20 cellular contexts compared by ENCODE assay signal in genomic region chr5:74501674-74502478, GRCh38.
"Had no signal": no experiment of that assay in that cellular context is flagged by ENCODE, and none has a peak within 500 bp of the region (broad histone marks: within the 10 kb centered on the region; RNA-seq: fewer than 3 reads in every experiment).

No MANE protein-coding gene starts in this region.

- H3K36me3 Mint-ChIP-seq: activated naive CD8-positive, alpha-beta T cell; mesothelial cell of epicardium; natural killer cell treated with Interleukin-12 subunit alpha and Interleukin-12 subunit beta and Interleukin-15 and Interleukin-18, amount 100 ng/mL, for 72 hours; WTC11 had no signal

- FAIRE-seq: TTC549 had no signal

- H3K4me3 Mint-ChIP-seq: activated CD4-positive, alpha-beta T cell treated with anti-CD3 and anti-CD28 coated beads for 36 hours; activated naive CD8-positive, alpha-beta T cell; activated T-helper 1 cell treated with anti-CD3 and anti-CD28 coated beads, Interleukin-12 subunit alpha, Interleukin-12 subunit beta, Interleukin-2, Interleukin-4 antibody, amounts not matched to agents 30 ng/mL and 10 ng/mL and 1 ng/mL, durations not matched to agents 14 hours and 24 hours and 36 hours; mesothelial cell of epicardium; natural killer cell treated with Interleukin-12 subunit alpha and Interleukin-12 subunit beta and Interleukin-15 and Interleukin-18, amount 100 ng/mL, for 72 hours; stimulated activated naive CD8-positive, alpha-beta T cell treated with anti-CD3 and anti-CD28 coated beads, Interleukin-15, Interleukin-2, amounts not matched to agents 100 ng/mL and 50 ng/mL, for 24 hours; T-helper 2 cell treated with Interferon-gamma antibody and Interleukin-4, amounts not matched to agents 5 μg/mL and 100 μg/mL, for 36 hours; WTC11 had no signal

- H3K4me3 ChIP-seq: lower lobe of right lung, psoas muscle, skin epidermis, transverse colon, vagina had no signal

- H3K9me3 Mint-ChIP-seq: activated T-helper 1 cell treated with anti-CD3 and anti-CD28 coated beads, Interleukin-12 subunit alpha, Interleukin-12 subunit beta, Interleukin-2, Interleukin-4 antibody, amounts not matched to agents 30 ng/mL and 10 ng/mL and 1 ng/mL, durations not matched to agents 14 hours and 24 hours and 36 hours; mesothelial cell of epicardium; natural killer cell treated with Interleukin-12 subunit alpha and Interleukin-12 subunit beta and Interleukin-15 and Interleukin-18, amount 100 ng/mL, for 72 hours; stimulated activated naive CD8-positive, alpha-beta T cell treated with anti-CD3 and anti-CD28 coated beads, Interleukin-15, Interleukin-2, amounts not matched to agents 100 ng/mL and 50 ng/mL, for 24 hours; T-helper 2 cell treated with Interferon-gamma antibody and Interleukin-4, amounts not matched to agents 5 μg/mL and 100 μg/mL, for 36 hours; WTC11 had no signal

- H3K9me3 ChIP-seq: lower lobe of right lung, psoas muscle, transverse colon, vagina had no signal

- ATAC-seq: activated CD4-positive, alpha-beta T cell treated with anti-CD3 and anti-CD28 coated beads for 36 hours; lower lobe of right lung; natural killer cell treated with Interleukin-12 subunit alpha and Interleukin-12 subunit beta and Interleukin-15 and Interleukin-18, amount 100 ng/mL, for 72 hours; psoas muscle; right cardiac atrium; WTC11 had no signal

- H3K27me3 ChIP-seq: transverse colon, vagina had no signal

- DNase-seq: activated CD4-positive, alpha-beta T cell treated with anti-CD3 and anti-CD28 coated beads for 36 hours; activated CD4-positive, alpha-beta T cell treated with anti-CD3 and anti-CD28 coated beads, Interleukin-2, amount 50 U/mL, for 48 hours; activated gamma-delta T cell treated with Interleukin-2 at 50 U/mL for 16 hours; activated T-cell treated with anti-CD3 and anti-CD28 coated beads for 4 hours; effector memory CD4-positive, alpha-beta T cell; foreskin fibroblast; lower lobe of right lung; psoas muscle; right cardiac atrium; transverse colon had no signal

- H3K4me1 ChIP-seq: lower lobe of right lung, psoas muscle, vagina had no signal

- H3K27ac Mint-ChIP-seq: activated CD4-positive, alpha-beta T cell treated with anti-CD3 and anti-CD28 coated beads for 36 hours; activated naive CD8-positive, alpha-beta T cell; activated T-helper 1 cell treated with anti-CD3 and anti-CD28 coated beads, Interleukin-12 subunit alpha, Interleukin-12 subunit beta, Interleukin-2, Interleukin-4 antibody, amounts not matched to agents 30 ng/mL and 10 ng/mL and 1 ng/mL, durations not matched to agents 14 hours and 24 hours and 36 hours; mesothelial cell of epicardium; natural killer cell treated with Interleukin-12 subunit alpha and Interleukin-12 subunit beta and Interleukin-15 and Interleukin-18, amount 100 ng/mL, for 72 hours; stimulated activated naive CD8-positive, alpha-beta T cell treated with anti-CD3 and anti-CD28 coated beads, Interleukin-15, Interleukin-2, amounts not matched to agents 100 ng/mL and 50 ng/mL, for 24 hours; T-helper 2 cell treated with Interferon-gamma antibody and Interleukin-4, amounts not matched to agents 5 μg/mL and 100 μg/mL, for 36 hours; WTC11 had no signal

- H3K36me3 ChIP-seq: lower lobe of right lung, transverse colon, vagina had no signal

- H3K27ac ChIP-seq: lower lobe of right lung, psoas muscle, skin epidermis, transverse colon, vagina had no signal

- H3K4me1 Mint-ChIP-seq: activated CD4-positive, alpha-beta T cell treated with anti-CD3 and anti-CD28 coated beads for 36 hours had no signal
